ENCODE assay signal across 9 cellular contexts in the genomic region with DNA sequence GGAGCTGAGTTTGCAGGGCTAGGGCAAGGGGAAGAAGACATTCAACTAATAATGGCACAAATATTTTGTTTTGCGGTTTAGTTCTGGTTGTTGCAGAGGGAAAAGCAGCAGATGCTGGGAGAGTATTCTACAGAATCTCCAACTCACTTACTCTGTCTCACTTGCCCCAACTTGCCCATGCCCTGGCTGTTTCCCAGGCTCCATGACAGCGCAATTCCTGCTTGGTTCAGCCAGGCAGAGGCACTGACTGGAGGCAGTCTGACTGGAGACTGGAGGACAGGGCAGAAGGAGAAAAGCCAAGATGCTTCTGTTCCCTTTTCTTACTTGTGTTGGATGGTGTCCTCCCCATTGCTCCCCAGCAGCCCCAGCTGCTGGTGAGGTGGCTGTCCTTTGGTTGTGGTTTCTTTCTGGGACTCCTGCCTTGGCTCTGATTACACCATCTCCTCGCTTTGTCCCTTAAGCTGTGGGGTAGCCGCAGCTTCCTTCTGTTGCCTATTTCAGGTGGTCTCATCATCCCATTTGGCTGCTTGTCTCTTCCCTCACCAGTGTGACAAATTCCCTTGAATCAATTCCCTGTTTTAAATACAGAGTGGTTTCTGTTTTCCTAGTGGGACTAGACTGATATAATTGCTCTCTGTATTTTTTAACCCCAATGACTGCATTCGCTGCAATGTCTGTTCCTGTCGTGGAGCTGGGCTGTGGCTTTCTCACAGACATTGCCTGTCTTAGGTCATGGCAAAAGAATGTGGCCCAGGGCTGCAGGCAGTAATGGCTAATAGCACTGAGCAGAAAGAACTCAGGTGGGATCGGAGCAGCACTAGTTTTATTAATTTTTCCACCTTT. TPM values are rescaled to one million over a fixed set of nuclear protein-coding genes. Genes with fewer than 3 reads are reported as not detected.
DNase-seq lines count a peak whose midpoint lies in the region; ATAC-seq and TF ChIP-seq lines count a peak whose summit lies in the region.
"Had no signal": no experiment of that assay in that cellular context is flagged by ENCODE, and none has a peak within 500 bp of the region (broad histone marks: within the 10 kb centered on the region; RNA-seq: fewer than 3 reads in every experiment).

No MANE protein-coding gene starts in this region.

- no peak overlapping the region for H3K27ac ChIP-seq in thyroid gland

- H3K4me3 ChIP-seq in Caco-2 (ENCODE audit: low read depth, low read length) (no peak overlapping the region), astrocyte of the spinal cord (ENCODE audit: low read depth, low read length) (no peak overlapping the region), thyroid gland (replicated peaks in 1 of 3) (no peak overlapping the region)

- H3K4me3 Mint-ChIP-seq in Caco-2 (ENCODE audit: unreplicated experiment): no peak overlapping the region
- H3K4me3 Mint-ChIP-seq: activated naive CD8-positive, alpha-beta T cell had no signal

- CTCF ChIA-PET in Caco-2 (lab: Charles Lee): interaction anchor here (0.6 kb wide), 2 partner anchors 1282 to 1706 kb away, joined by 5 to 6 read pairs; no protein-coding TSS in a partner anchor

- TF ChIP-seq CTCF in Caco-2 (IDR thresholded peaks at IDR 0.05; ENCODE audit: insufficient read depth in 1 of 2, low read depth in 1 of 2, low read length in 1 of 2, severe bottlenecking in 1 of 2, unreplicated experiment in 1 of 2) (no peak), astrocyte of the spinal cord (IDR thresholded peaks at IDR 0.05; ENCODE audit: low read depth, low read length) (no peak), thyroid gland (IDR thresholded peaks at IDR 0.05) (no peak)

- H3K27ac Mint-ChIP-seq in Caco-2 (ENCODE audit: unreplicated experiment): peak overlapping the region; percentile 56
- H3K27ac Mint-ChIP-seq: activated naive CD8-positive, alpha-beta T cell had no signal

- no peaks in the 10 kb centered on the region for H3K27me3 Mint-ChIP-seq in Caco-2 (ENCODE audit: insufficient read depth, unreplicated experiment)
- H3K27me3 Mint-ChIP-seq: activated naive CD8-positive, alpha-beta T cell had no signal

- in situ Hi-C loops in astrocyte of the spinal cord (cut with HindIII; ENCODE audit: low sequenced_read_pairs): no loop called here

- BruUV-seq in Caco-2 (replicated peaks; lab: Mats Ljungman, UMichigan): no TSS peak

- no peak for ATAC-seq in GM21723 (IDR thresholded peaks at IDR 0.05; ENCODE audit: unreplicated experiment)
- no peak for ATAC-seq in GM19463 (IDR thresholded peaks at IDR 0.05; ENCODE audit: unreplicated experiment)

- intact Hi-C loops in Caco-2 (cut with micrococcal nuclease; ENCODE audit: unreplicated experiment) (no loop called here), thyroid gland (cut with DNase I) (no loop called here)

- 89 to 90% methylated on average over 7 of the region's 7 CpGs for WGBS in thyroid gland, 2 donors

- POLR2A ChIA-PET in Caco-2 (lab: Charles Lee): interaction anchor here (0.6 to 0.9 kb wide), 2 partner anchors 22 to 115 kb away, joined by 3 to 4 read pairs; no protein-coding TSS in a partner anchor

- DNase-seq in Caco-2 (peak; percentile 52 to 61), M059J (ENCODE audit: low read depth) (peak; percentile 88), astrocyte of the spinal cord (ENCODE audit: low read depth, low spot score) (peak; percentile 76), kidney tubule cell (ENCODE audit: low spot score) (peak; percentile 93), NCI-H1048 (lab: John Stamatoyannopoulos, UW) (no peak), thyroid gland (no peak)

- peaks cover 20% of the 10 kb centered on the region for H3K4me1 ChIP-seq in Caco-2
- H3K4me1 ChIP-seq in thyroid gland: peaks cover 5 to 9% of the 10 kb centered on the region in 2 donors

- no peaks in the 10 kb centered on the region for H3K27me3 ChIP-seq in Caco-2 (replicated peaks; ENCODE audit: control insufficient read depth, insufficient read depth, low read length)
- H3K27me3 ChIP-seq in thyroid gland: no peaks in the 10 kb centered on the region

- TF ChIP-seq POLR2A in thyroid gland (IDR thresholded peaks at IDR 0.05): no peak

- H3K4me1 Mint-ChIP-seq in Caco-2 (ENCODE audit: low read depth, unreplicated experiment): peaks cover 18% of the 10 kb centered on the region

- H3K36me3 Mint-ChIP-seq in Caco-2 (ENCODE audit: insufficient read depth, unreplicated experiment): no peaks in the 10 kb centered on the region
- H3K36me3 Mint-ChIP-seq: activated naive CD8-positive, alpha-beta T cell had no signal

- H3K9me3 Mint-ChIP-seq in Caco-2 (ENCODE audit: unreplicated experiment): no peaks in the 10 kb centered on the region

- H3K36me3 ChIP-seq in Caco-2 (ENCODE audit: control insufficient read depth, insufficient read depth, low read length) (no peaks in the 10 kb centered on the region), thyroid gland (no peaks in the 10 kb centered on the region)

- H3K9me3 ChIP-seq in Caco-2: no peaks in the 10 kb centered on the region
- no peaks in the 10 kb centered on the region for H3K9me3 ChIP-seq in thyroid gland

RNA-seq across cellular contexts. Expression of a gene that starts 24.2 kb away (rescaled TPM):
- total RNA-seq in Caco-2 (2022) (19.6 and 23.3 TPM in 2 replicates), thyroid gland (1 to 10 TPM in 1 of 4 donors, under 1 TPM in 3; 0.45 to 3.6 (median 0.60) TPM)
- 0.17 TPM in 1 of 2 replicates, not detected in the other for total RNA-seq in M059J (2014; rRNA removed; shearing (Covaris generic))

Comparison
In these comparisons a context has a peak if more than half of its experiments do, and no peak if none do; other contexts are left out.
1. DNase-seq: peak in Caco-2 (2 of 2), M059J (single experiment), astrocyte of the spinal cord (single experiment) and kidney tubule cell (single experiment); none in NCI-H1048 (single experiment) and thyroid gland (0 of 2).